ENCODE assay signal across 1 cellular context in the genomic region with DNA sequence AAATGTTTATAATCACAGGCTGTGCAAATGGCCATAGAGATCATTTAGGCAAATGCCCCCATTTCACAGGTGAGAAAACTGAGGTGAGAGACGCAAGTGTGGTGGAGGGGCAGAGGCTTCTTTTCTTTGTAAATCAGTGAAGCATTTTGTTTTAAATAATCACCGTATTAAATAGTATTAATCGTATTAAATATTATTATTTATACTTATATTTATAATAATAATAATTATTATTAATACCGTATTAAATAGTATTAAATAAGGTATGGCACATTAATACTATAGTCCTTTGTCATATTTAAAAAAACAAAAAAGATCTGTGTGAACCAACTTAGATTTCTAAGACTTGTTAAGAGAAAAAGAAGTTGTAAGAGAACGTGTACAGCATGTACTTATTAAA.
TF ChIP-seq lines count a peak whose summit lies in the region.

No MANE protein-coding gene starts in this region.

TF ChIP-seq in HEK293, 187 proteins besides CTCF, POLR2A, EP300 and RAD21:
- TF ChIP-seq, protein P1, sequence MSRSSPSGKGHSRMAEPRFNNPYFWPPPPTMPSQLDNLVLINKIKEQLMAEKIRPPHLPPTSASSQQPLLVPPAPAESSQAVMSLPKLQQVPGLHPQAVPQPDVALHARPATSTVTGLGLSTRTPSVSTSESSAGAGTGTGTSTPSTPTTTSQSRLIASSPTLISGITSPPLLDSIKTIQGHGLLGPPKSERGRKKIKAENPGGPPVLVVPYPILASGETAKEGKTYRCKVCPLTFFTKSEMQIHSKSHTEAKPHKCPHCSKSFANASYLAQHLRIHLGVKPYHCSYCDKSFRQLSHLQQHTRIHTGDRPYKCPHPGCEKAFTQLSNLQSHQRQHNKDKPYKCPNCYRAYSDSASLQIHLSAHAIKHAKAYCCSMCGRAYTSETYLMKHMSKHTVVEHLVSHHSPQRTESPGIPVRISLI (tag by site-specific recombination; IDR thresholded peaks at IDR 0.05), result no peak
- TF ChIP-seq INSM2 (tag by site-specific recombination; IDR thresholded peaks at IDR 0.05) (no peak), ZNF416 (tag by site-specific recombination; IDR thresholded peaks at IDR 0.05) (no peak), ZNF777 (tag by site-specific recombination; IDR thresholded peaks at IDR 0.05; ENCODE audit: borderline replicate concordance) (no peak), ZNF623 (tag by site-specific recombination; IDR thresholded peaks at IDR 0.05) (peak; percentile 44)
